Comparison of ENCODE assay signal across 8 cellular contexts in genomic region chr17:82023447-82024241, GRCh38. TPM values are rescaled to one million over a fixed set of nuclear protein-coding genes. Genes with fewer than 3 reads are reported as not detected.
A peak's percentile ranks its signal among the peaks of the same experiment; 100 is the strongest.
DNase-seq lines count a peak whose midpoint lies in the region; ATAC-seq and TF ChIP-seq lines count a peak whose summit lies in the region.

No MANE protein-coding gene starts in this region.

- H3K4me3 ChIP-seq in HEK293 (ENCODE audit: low read depth, low read length) (peak overlapping the region; percentile 78), OCI-LY7 (ENCODE audit: low read depth, low read length, poor library complexity, severe bottlenecking) (peak overlapping the region; percentile 72), colonic mucosa (peak overlapping the region; percentile 77), mucosa of descending colon (peak overlapping the region; percentile 37)

- peak overlapping the region; percentile 81 for H3K9ac ChIP-seq in colonic mucosa (ENCODE audit: low read depth in 2 of 2, low read length in 2 of 2)

- H4K20me1 ChIP-seq in OCI-LY7 (ENCODE audit: insufficient read depth, low read length) = no peaks in the 10 kb centered on the region

- POLR2A ChIA-PET in HEK293 (lab: Yijun Ruan, JAX) = interaction anchor here (0.7 to 5.1 kb wide), 22 partner anchors 7 to 321 kb away, joined by 3 to 61 read pairs (median 6); partner anchors contain the start of genes DCXR, FASN, MRPL12 and NPB
- POLR2A ChIA-PET in OCI-LY7 (lab: Charles Lee) = interaction anchor here (0.9 to 2.0 kb wide), 3 partner anchors 12 to 14 kb away, joined by 3 to 9 read pairs (median 4); partner anchors contain the start of gene DCXR

- H3K27ac ChIP-seq in HEK293 (ENCODE audit: extremely low read depth, low read depth, low read length) (peak overlapping the region; percentile 94), OCI-LY7 (ENCODE audit: low read depth, low read length, poor library complexity, severe bottlenecking) (peak overlapping the region; percentile 1), colonic mucosa (no peak overlapping the region)

- CTCF ChIA-PET in HEK293 (lab: Yijun Ruan, JAX) = interaction anchor here (0.6 to 7.6 kb wide), 6 partner anchors 14 to 1053 kb away, joined by 3 to 105 read pairs (median 4); partner anchors contain the start of genes DCXR and NOTUM
- CTCF ChIA-PET in OCI-LY7 (lab: Charles Lee; ENCODE audit: unreplicated experiment) = interaction anchor here (0.5 to 3.8 kb wide), 2 partner anchors 14 to 217 kb away, joined by 3 to 19 read pairs; partner anchors contain the start of gene DCXR

- intact Hi-C loops in OCI-LY7 (cut with micrococcal nuclease; ENCODE audit: unreplicated experiment) = loop anchor here (1.0 to 2.0 kb wide), 3 partner anchors 14 to 75 kb away; partner anchors contain the start of genes DCXR and FASN
- intact Hi-C loops in colonic mucosa (cut with DNase I) = no loop called here
- intact Hi-C loops in mucosa of descending colon (cut with DNase I, micrococcal nuclease) = no loop called here

- H3K36me3 ChIP-seq in HEK293 (ENCODE audit: control insufficient read depth in 2 of 2, insufficient read depth in 1 of 2, low read length in 2 of 2) (peaks cover 0 to 54% of the 10 kb centered on the region in 2 experiments; a peak in 2 of 3 replicates), OCI-LY7 (ENCODE audit: insufficient read depth, low read length) (peaks cover 4% of the 10 kb centered on the region; the same call in 1 of the 2 replicates), colonic mucosa (no peaks in the 10 kb centered on the region), mucosa of descending colon (ENCODE audit: low read depth) (no peaks in the 10 kb centered on the region)

- peaks cover 12% of the 10 kb centered on the region; the same call in 1 of the 2 replicates for H3K79me2 ChIP-seq in OCI-LY7 (ENCODE audit: insufficient read depth, low read depth, low read length)

- peak overlapping the region; percentile 53 for H2AFZ ChIP-seq in OCI-LY7 (ENCODE audit: low read length)

- peak; percentile 12 for ATAC-seq in mucosa of descending colon

- no peaks in the 10 kb centered on the region for H3K9me2 ChIP-seq in OCI-LY7 (ENCODE audit: insufficient read depth, low read length)

- no peaks in the 10 kb centered on the region for H3K27me3 ChIP-seq in colonic mucosa

- no TSS peak for BruUV-seq in OCI-LY7 (replicated peaks; lab: Mats Ljungman, UMichigan)

- H3K4me1 ChIP-seq in HEK293 (ENCODE audit: control insufficient read depth, insufficient read depth, low read length) (peaks cover 11% of the 10 kb centered on the region), OCI-LY7 (ENCODE audit: insufficient read depth, low read length, poor library complexity, severe bottlenecking) (peaks cover 30% of the 10 kb centered on the region), colonic mucosa (peaks cover 17% of the 10 kb centered on the region), mucosa of descending colon (ENCODE audit: low read depth) (peaks cover 26% of the 10 kb centered on the region)

- peak; percentile 64 for DNase-seq in NCI-H82 (lab: John Stamatoyannopoulos, UW)
- DNase-seq in NCI-H82 treated with DMSO at 0.1 percent for 48 hours (lab: John Stamatoyannopoulos, UW; ENCODE audit: unreplicated experiment) = no peak
- DNase-seq in OCI-LY7 (ENCODE audit: low spot score) = peak; percentile 59
- DNase-seq in colonic mucosa = no peak
- DNase-seq in mucosa of descending colon = peak in 1 of 3 donors; percentile 74
- DNase-seq in NCI-H2029 treated with DMSO at 0.1 percent for 48 hours (lab: John Stamatoyannopoulos, UW) = no peak
- no peak for DNase-seq in central memory CD4-positive, alpha-beta T cell

- TF ChIP-seq CTCF in HEK293 (tag by site-specific recombination; IDR thresholded peaks at IDR 0.05) (no peak), OCI-LY7 (conservative IDR thresholded peaks at IDR 0.05; ENCODE audit: low read length) (no peak), colonic mucosa (IDR thresholded peaks at IDR 0.05) (no peak), mucosa of descending colon (IDR thresholded peaks at IDR 0.05) (no peak)

- H3K4me2 ChIP-seq in OCI-LY7 (ENCODE audit: low read length) = peak overlapping the region; percentile 84

- H3K9me3 ChIP-seq in HEK293 (ENCODE audit: control insufficient read depth, insufficient read depth, low read depth, low read length) (no peaks in the 10 kb centered on the region), OCI-LY7 (ENCODE audit: low read length) (no peaks in the 10 kb centered on the region), colonic mucosa (no peaks in the 10 kb centered on the region), mucosa of descending colon (no peaks in the 10 kb centered on the region)

TF ChIP-seq in HEK293, 187 proteins besides CTCF, POLR2A, EP300 and RAD21 (continues in another document):
- TF ChIP-seq REPIN1 (tag by site-specific recombination; IDR thresholded peaks at IDR 0.05; ENCODE audit: low read depth) (no peak; the same call in 1 of the 2 replicates), KLF9 (tag by site-specific recombination; IDR thresholded peaks at IDR 0.05; ENCODE audit: low read depth) (no peak), ZSCAN30 (tag by site-specific recombination; IDR thresholded peaks at IDR 0.05) (no peak), ZNF488 (tag by site-specific recombination; IDR thresholded peaks at IDR 0.05) (no peak), GLIS2 (tag by site-specific recombination; IDR thresholded peaks at IDR 0.05) (peak; percentile 60; the same call in 1 of the 2 replicates), ZNF610 (tag by site-specific recombination; IDR thresholded peaks at IDR 0.05; ENCODE audit: borderline replicate concordance) (no peak), ZSCAN4 (tag by site-specific recombination; IDR thresholded peaks at IDR 0.05) (no peak), OVOL3 (tag by site-specific recombination; IDR thresholded peaks at IDR 0.05) (no peak), ELK4 (IDR thresholded peaks at IDR 0.05; ENCODE audit: borderline replicate concordance, low read depth, low read length) (no peak), ZNF175 (tag by site-specific recombination; IDR thresholded peaks at IDR 0.05) (no peak), ZFP37 (tag by site-specific recombination; IDR thresholded peaks at IDR 0.05) (no peak), SCRT2 (tag by site-specific recombination; IDR thresholded peaks at IDR 0.05) (no peak), ZNF311 (tag by site-specific recombination; IDR thresholded peaks at IDR 0.05; ENCODE audit: borderline replicate concordance) (no peak)

RNA-seq across cellular contexts. Expression of gene LRRC45, which starts 0.5 kb away (rescaled TPM):
- total RNA-seq in OCI-LY7 (2014; rRNA removed; shearing (Covaris generic)) = 52.0 and 62.6 TPM in 2 replicates
- 40.9 and 41.2 TPM in 2 replicates for total RNA-seq in OCI-LY7 (2022)
- total RNA-seq in colonic mucosa = 10 to 100 TPM; 16.6 to 60.0 TPM
- total RNA-seq in mucosa of descending colon = 10 to 100 TPM; 18.9 to 20.0 (median 19.8) TPM

RNA-seq across cellular contexts. Expression of gene CENPX, which starts 1.0 kb away (rescaled TPM):
- total RNA-seq in OCI-LY7 (2014; rRNA removed; shearing (Covaris generic)) = 249 and 251 TPM in 2 replicates
- 107 and 130 TPM in 2 replicates for total RNA-seq in OCI-LY7 (2022)
- total RNA-seq in colonic mucosa = 100 to 1,000 TPM in 1 of 2 donors, 10 to 100 TPM in 1; 91.1 to 238 TPM
- total RNA-seq in mucosa of descending colon = 100 to 1,000 TPM in 1 of 3 donors, 10 to 100 TPM in 2; 76.3 to 114 (median 81.3) TPM

RNA-seq across cellular contexts. Expression of gene RAC3, which starts 7.8 kb away (rescaled TPM):
- 15.7 and 24.4 TPM in 2 replicates for total RNA-seq in OCI-LY7 (2014; rRNA removed; shearing (Covaris generic))
- 15.1 and 16.4 TPM in 2 replicates for total RNA-seq in OCI-LY7 (2022)
- total RNA-seq in colonic mucosa = 10 to 100 TPM in 1 of 2 donors, 1 to 10 TPM in 1; 7.0 to 16.6 TPM
- total RNA-seq in mucosa of descending colon = 1 to 10 TPM; 3.4 to 6.2 (median 4.2) TPM

RNA-seq across cellular contexts. Expression of gene DCXR, which starts 13.9 kb away (rescaled TPM):
- 138 and 147 TPM in 2 replicates for total RNA-seq in OCI-LY7 (2014; rRNA removed; shearing (Covaris generic))
- total RNA-seq in OCI-LY7 (2022) = 132 and 138 TPM in 2 replicates
- total RNA-seq in colonic mucosa = 100 to 1,000 TPM; 115 to 183 TPM
- 100 to 1,000 TPM in 2 of 3 donors, 10 to 100 TPM in 1; 84.9 to 151 (median 124) TPM for total RNA-seq in mucosa of descending colon

RNA-seq across cellular contexts. Expression of gene RFNG, which starts 28.0 kb away (rescaled TPM):
- 50.5 and 59.4 TPM in 2 replicates for total RNA-seq in OCI-LY7 (2014; rRNA removed; shearing (Covaris generic))
- total RNA-seq in OCI-LY7 (2022) = 41.3 and 47.3 TPM in 2 replicates
- 10 to 100 TPM; 30.6 to 32.1 TPM for total RNA-seq in colonic mucosa
- total RNA-seq in mucosa of descending colon = 10 to 100 TPM; 30.7 to 37.9 (median 30.9) TPM

Comparison
In these comparisons a context has a peak if more than half of its experiments do, and no peak if none do; other contexts are left out.
1. DNase-seq: peak in NCI-H82 (single experiment) and OCI-LY7 (single experiment); none in NCI-H82 treated with DMSO at 0.1 percent for 48 hours (single experiment), colonic mucosa (single experiment), NCI-H2029 treated with DMSO at 0.1 percent for 48 hours (single experiment) and central memory CD4-positive, alpha-beta T cell (single experiment).
2. Peak in every context shown above with its lines, with median percentiles within 50 percentile points of each other: H3K4me3 ChIP-seq.